10 cellular contexts compared by ENCODE assay signal in genomic region chr7:134954197-134955082, GRCh38. TPM values are rescaled to one million over a fixed set of nuclear protein-coding genes. Genes with fewer than 3 reads are reported as not detected.
DNase-seq lines count a peak whose midpoint lies in the region; ATAC-seq, FAIRE-seq and TF ChIP-seq lines count a peak whose summit lies in the region.
"Had no signal": no experiment of that assay in that cellular context is flagged by ENCODE, and none has a peak within 500 bp of the region (broad histone marks: within the 10 kb centered on the region; RNA-seq: fewer than 3 reads in every experiment).

No MANE protein-coding gene starts in this region.

- no peak for TF ChIP-seq POLR2A in vagina (IDR thresholded peaks at IDR 0.05)

- TF ChIP-seq CTCF in ascending aorta (IDR thresholded peaks at IDR 0.05), result peak; percentile 38 to 58 (median 38)
- TF ChIP-seq CTCF in keratinocyte (optimal IDR thresholded peaks at IDR 0.05 in 1 of 3, IDR thresholded peaks at IDR 0.05 in 1 of 3, conservative IDR thresholded peaks at IDR 0.05 in 1 of 3; ENCODE audit: extremely low read depth in 1 of 3, insufficient read depth in 2 of 3, low read length in 3 of 3), result peak in 2 of 3 experiments; percentile 19 to 28
- TF ChIP-seq CTCF in vagina (IDR thresholded peaks at IDR 0.05), result peak; percentile 32 to 63 (median 41)

- no peak overlapping the region for H3K4me2 ChIP-seq in keratinocyte (ENCODE audit: control insufficient read depth, extremely low read depth, insufficient read depth, low read depth, low read length)
- H3K4me2 ChIP-seq: BLaER1 had no signal

- H3K36me3 ChIP-seq in ascending aorta (peaks cover 76 to 99% of the 10 kb centered on the region in 2 donors), keratinocyte (ENCODE audit: control insufficient read depth in 2 of 2, extremely low read depth in 1 of 2, insufficient read depth in 2 of 2, low read length in 2 of 2) (peaks cover 19 to 30% of the 10 kb centered on the region in 2 experiments), vagina (peaks cover 0 to 69% of the 10 kb centered on the region in 2 donors)
- H3K36me3 ChIP-seq: neutrophil had no signal

- DNase-seq in NCI-H1436 (lab: John Stamatoyannopoulos, UW) (peak; percentile 2), NCI-H1436 treated with DMSO at 0.1 percent for 48 hours (lab: John Stamatoyannopoulos, UW) (no peak), MV-4-11 (lab: John Stamatoyannopoulos, UW) (peak; percentile 18), ascending aorta (ENCODE audit: low spot score in 2 of 2) (no peak), keratinocyte (ENCODE audit: low read depth, low spot score) (peak; percentile 4), vagina (ENCODE audit: extremely low spot score in 2 of 2) (no peak), KG1 (lab: John Stamatoyannopoulos, UW) (no peak)

- no peaks in the 10 kb centered on the region for H3K4me1 ChIP-seq in ascending aorta
- H3K4me1 ChIP-seq in keratinocyte (ENCODE audit: control insufficient read depth, extremely low read depth, insufficient read depth, low read length), result no peaks in the 10 kb centered on the region
- no peaks in the 10 kb centered on the region for H3K4me1 ChIP-seq in vagina
- H3K4me1 ChIP-seq: BLaER1 had no signal

- H3K9ac ChIP-seq in keratinocyte (ENCODE audit: control insufficient read depth, extremely low read depth, insufficient read depth, low read length), result no peak overlapping the region
- H3K9ac ChIP-seq: BLaER1 had no signal

- no peak overlapping the region for H2AFZ ChIP-seq in keratinocyte (ENCODE audit: control insufficient read depth, low read length)

- no peak for FAIRE-seq in keratinocyte (lab: Jason Lieb, UNC)

- dilution Hi-C loops in keratinocyte (cut with MboI; ENCODE audit: extremely low pct_ligation_motif_present, low sequenced_read_pairs), result no loop called here

- H3K27me3 ChIP-seq in ascending aorta (no peaks in the 10 kb centered on the region), keratinocyte (ENCODE audit: control insufficient read depth, extremely low read depth, insufficient read depth, low read length) (no peaks in the 10 kb centered on the region), vagina (no peaks in the 10 kb centered on the region)
- H3K27me3 ChIP-seq: BLaER1, neutrophil had no signal

- intact Hi-C loops in ascending aorta (cut with DNase I), result loop anchor here (5.0 kb wide), 1 partner anchor 267 kb away; no protein-coding TSS in a partner anchor
- intact Hi-C loops in vagina (cut with DNase I), result loop anchor here (5.0 kb wide), 1 partner anchor 262 kb away; no protein-coding TSS in a partner anchor

- H3K9me3 ChIP-seq in ascending aorta, result no peaks in the 10 kb centered on the region
- H3K9me3 ChIP-seq in keratinocyte (ENCODE audit: control insufficient read depth, low read depth, low read length), result no peaks in the 10 kb centered on the region
- H3K9me3 ChIP-seq in vagina, result no peaks in the 10 kb centered on the region
- H3K9me3 ChIP-seq: BLaER1, neutrophil had no signal

- no peaks in the 10 kb centered on the region for H4K20me1 ChIP-seq in keratinocyte (ENCODE audit: control insufficient read depth, extremely low read depth, insufficient read depth, low read length)
- H4K20me1 ChIP-seq: BLaER1 had no signal

- H3K4me3 ChIP-seq in ascending aorta (no peak overlapping the region), keratinocyte (ENCODE audit: control insufficient read depth in 2 of 3, extremely low read depth in 1 of 3, insufficient read depth in 2 of 3, low read depth in 1 of 3, low read length in 3 of 3) (no peak overlapping the region), vagina (no peak overlapping the region)
- H3K4me3 ChIP-seq: BLaER1 had no signal

- H3K9me1 ChIP-seq in keratinocyte (ENCODE audit: control insufficient read depth, extremely low read depth, insufficient read depth, low read length), result no peaks in the 10 kb centered on the region

- ATAC-seq in HG02678 (IDR thresholded peaks at IDR 0.05; ENCODE audit: unreplicated experiment), result no peak

- H3K27ac ChIP-seq in ascending aorta, result peak overlapping the region in 1 of 2 donors; percentile 26
- H3K27ac ChIP-seq in keratinocyte (ENCODE audit: control insufficient read depth, insufficient read depth, low read length), result no peak overlapping the region
- no peak overlapping the region for H3K27ac ChIP-seq in vagina
- H3K27ac ChIP-seq: BLaER1, neutrophil had no signal

- no peaks in the 10 kb centered on the region for H3K79me2 ChIP-seq in keratinocyte (ENCODE audit: control insufficient read depth, insufficient read depth, low read length)

RNA-seq across cellular contexts. Expression of gene AGBL3, which starts 31.9 kb away (rescaled TPM):
- 2.8 TPM for total RNA-seq in ascending aorta
- 0.53 to 0.97 TPM (median 0.57 TPM) in 3 replicates for polyA plus RNA-seq in keratinocyte
- polyA plus RNA-seq in keratinocyte (2011; ENCODE audit: low read depth), result 0.25 TPM
- 0.22 and 0.72 TPM in 2 replicates for polyA plus RNA-seq in keratinocyte (2011; cell fraction: cytosol; rRNA removed)
- polyA plus RNA-seq in keratinocyte (2011; cell fraction: nucleus; rRNA removed), result 0.36 and 0.67 TPM in 2 replicates
- polyA plus RNA-seq in keratinocyte (2012; ENCODE audit: low replicate concordance), result 0.42 and 0.56 TPM in 2 replicates
- polyA minus RNA-seq in keratinocyte, result 0.13 to 0.35 TPM in 2 of 3 replicates, not detected in the other
- polyA minus RNA-seq in keratinocyte (2011; cell fraction: cytosol; rRNA and poly(A)+ RNA removed), result not detected
- polyA minus RNA-seq in keratinocyte (2011; cell fraction: nucleus; rRNA and poly(A)+ RNA removed), result 2.0 TPM in 1 of 2 replicates, not detected in the other
- 4.9 TPM for total RNA-seq in vagina

Comparison
In these comparisons a context has a peak if more than half of its experiments do, and no peak if none do; other contexts are left out.
1. DNase-seq: peak in NCI-H1436 (single experiment), MV-4-11 (single experiment) and keratinocyte (single experiment); none in NCI-H1436 treated with DMSO at 0.1 percent for 48 hours (single experiment), ascending aorta (0 of 2), vagina (0 of 2) and KG1 (single experiment).
2. Peak in every context shown above with its lines, with median percentiles within 50 percentile points of each other: CTCF ChIP-seq.